25 cellular contexts compared by ENCODE assay signal in genomic region chr2:30717081-30717650, GRCh38.
DNase-seq lines count a peak whose midpoint lies in the region; ATAC-seq and TF ChIP-seq lines count a peak whose summit lies in the region.
"Had no signal": no experiment of that assay in that cellular context is flagged by ENCODE, and none has a peak within 500 bp of the region (broad histone marks: within the 10 kb centered on the region; RNA-seq: fewer than 3 reads in every experiment).

No MANE protein-coding gene starts in this region.

- peaks cover 12% of the 10 kb centered on the region for H3K27me3 Mint-ChIP-seq in central memory CD8-positive, alpha-beta T cell
- H3K27me3 Mint-ChIP-seq in type B pancreatic cell = peaks cover 20% of the 10 kb centered on the region

- no peaks in the 10 kb centered on the region for H3K4me1 Mint-ChIP-seq in central memory CD8-positive, alpha-beta T cell
- H3K4me1 Mint-ChIP-seq in type B pancreatic cell (ENCODE audit: unreplicated experiment) = no peaks in the 10 kb centered on the region

- peaks cover 2% of the 10 kb centered on the region for H3K36me3 Mint-ChIP-seq in central memory CD8-positive, alpha-beta T cell (ENCODE audit: insufficient read depth)
- H3K36me3 Mint-ChIP-seq in type B pancreatic cell = no peaks in the 10 kb centered on the region
- H3K36me3 Mint-ChIP-seq: CD4-positive, alpha-beta memory T cell; IgD-negative memory B cell had no signal

- no peak overlapping the region for H3K4me3 ChIP-seq in PC-9
- H3K4me3 ChIP-seq: BLaER1, HAP-1 had no signal

- DNase-seq in activated CD8-positive, alpha-beta memory T cell treated with anti-CD3 and anti-CD28 coated beads for 24 hours = peak; percentile 43
- DNase-seq in activated CD8-positive, alpha-beta memory T cell treated with anti-CD3 and anti-CD28 coated beads, Interleukin-2, amount 50 U/mL, for 4 hours = no peak
- DNase-seq in central memory CD8-positive, alpha-beta T cell (ENCODE audit: low spot score in 2 of 2) = no peak
- DNase-seq in islet precursor cell (peak; percentile 52), type B pancreatic cell (ENCODE audit: extremely low spot score, unreplicated experiment) (peak; percentile 11), anterior cingulate cortex (lab: John Stamatoyannopoulos, UW) (no peak), PC-9 (no peak)
- DNase-seq: ACHN; Caco-2; CD4-positive, alpha-beta memory T cell; DMS 273 treated with DMSO at 0.1 percent for 48 hours; DND-41; MV-4-11; NCI-H1105 treated with DMSO at 0.1 percent for 48 hours; NCI-H2029 treated with DMSO at 0.1 percent for 48 hours; NCI-H226; NCI-H510A treated with DMSO at 0.1 percent for 48 hours; NCI-H748 treated with DMSO at 0.1 percent for 48 hours; SHP77 treated with DMSO at 0.1 percent for 48 hours had no signal

- H4K20me1 ChIP-seq in PC-9 (ENCODE audit: insufficient read depth) = no peaks in the 10 kb centered on the region
- H4K20me1 ChIP-seq: BLaER1 had no signal

- H2AFZ ChIP-seq in PC-9 = no peak overlapping the region

- H3K36me3 ChIP-seq in PC-9 (ENCODE audit: low read depth) = no peaks in the 10 kb centered on the region
- H3K36me3 ChIP-seq: BLaER1, HAP-1 had no signal

- ATAC-seq in central memory CD8-positive, alpha-beta T cell (replicated peaks; ENCODE audit: extremely low read depth, poor library complexity, severe bottlenecking) = no peak
- no peak for ATAC-seq in HG03432 (IDR thresholded peaks at IDR 0.05; ENCODE audit: unreplicated experiment)

- no peaks in the 10 kb centered on the region for H3K79me2 ChIP-seq in PC-9 (ENCODE audit: low read depth)

- no peaks in the 10 kb centered on the region for H3F3A ChIP-seq in PC-9 (ENCODE audit: insufficient read depth, low read depth)

- no peaks in the 10 kb centered on the region for H3K9me3 Mint-ChIP-seq in central memory CD8-positive, alpha-beta T cell
- no peaks in the 10 kb centered on the region for H3K9me3 Mint-ChIP-seq in type B pancreatic cell
- H3K9me3 Mint-ChIP-seq: IgD-negative memory B cell had no signal

- no peak overlapping the region for H3K27ac ChIP-seq in PC-9
- H3K27ac ChIP-seq: 22Rv1, BLaER1, RWPE1 had no signal

- BruUV-seq in PC-9 (replicated peaks; lab: Mats Ljungman, UMichigan) = no TSS peak

- intact Hi-C loops in PC-9 (cut with micrococcal nuclease; ENCODE audit: unreplicated experiment) = loop anchor here (10.0 kb wide), 2 partner anchors 718 to 1118 kb away; no protein-coding TSS in a partner anchor

- H3K27ac Mint-ChIP-seq in central memory CD8-positive, alpha-beta T cell (ENCODE audit: low read depth) = peak overlapping the region; percentile 34
- no peak overlapping the region for H3K27ac Mint-ChIP-seq in type B pancreatic cell

- TF ChIP-seq CTCF in type B pancreatic cell (conservative IDR thresholded peaks at IDR 0.05) = no peak
- TF ChIP-seq CTCF in PC-9 (conservative IDR thresholded peaks at IDR 0.05) = no peak

- CTCF ChIA-PET in PC-9 (lab: Charles Lee) = no interaction called here

- POLR2A ChIA-PET in PC-9 (lab: Charles Lee; ENCODE audit: unreplicated experiment) = no interaction called here

- no peaks in the 10 kb centered on the region for H3K9me3 ChIP-seq in PC-9 (ENCODE audit: insufficient read depth, low read depth)
- H3K9me3 ChIP-seq: BLaER1, Caco-2, HAP-1 had no signal

- no peak overlapping the region for H3K4me3 Mint-ChIP-seq in central memory CD8-positive, alpha-beta T cell
- no peak overlapping the region for H3K4me3 Mint-ChIP-seq in type B pancreatic cell
- H3K4me3 Mint-ChIP-seq: CD4-positive, alpha-beta memory T cell; IgD-negative memory B cell had no signal

- no peaks in the 10 kb centered on the region for H3K27me3 ChIP-seq in PC-9 (ENCODE audit: insufficient read depth, low read depth)
- H3K27me3 ChIP-seq: BLaER1 had no signal

- no peaks in the 10 kb centered on the region for H3K4me1 ChIP-seq in PC-9 (replicated peaks; ENCODE audit: insufficient read depth)
- H3K4me1 ChIP-seq: Caco-2, HAP-1 had no signal

- no peak overlapping the region for H3K4me2 ChIP-seq in PC-9
- H3K4me2 ChIP-seq: BLaER1 had no signal

- H3K9me2 ChIP-seq in PC-9 (ENCODE audit: insufficient read depth) = no peaks in the 10 kb centered on the region

Comparison
In these comparisons a context has a peak if more than half of its experiments do, and no peak if none do; other contexts are left out.
1. DNase-seq: peak in activated CD8-positive, alpha-beta memory T cell treated with anti-CD3 and anti-CD28 coated beads for 24 hours (single experiment), islet precursor cell (single experiment) and type B pancreatic cell (single experiment); none in activated CD8-positive, alpha-beta memory T cell treated with anti-CD3 and anti-CD28 coated beads, Interleukin-2, amount 50 U/mL, for 4 hours (single experiment), central memory CD8-positive, alpha-beta T cell (0 of 2), anterior cingulate cortex (0 of 58) and PC-9 (0 of 2).